ENCODE assay signal across 9 cellular contexts in genomic region chr13:26971990-26972888, GRCh38.
DNase-seq lines count a peak whose midpoint lies in the region; ATAC-seq, FAIRE-seq and TF ChIP-seq lines count a peak whose summit lies in the region.
"Had no signal": no experiment of that assay in that cellular context is flagged by ENCODE, and none has a peak within 500 bp of the region (broad histone marks: within the 10 kb centered on the region; RNA-seq: fewer than 3 reads in every experiment).

No MANE protein-coding gene starts in this region.

- H3K36me3 ChIP-seq in kidney epithelial cell (ENCODE audit: control insufficient read depth, insufficient read depth, low read length) = no peaks in the 10 kb centered on the region

- FAIRE-seq in frontal cortex (lab: Jason Lieb, UNC) = no peak

- DNase-seq in ELF-1 (ENCODE audit: low read depth, low spot score) = peak; percentile 76
- DNase-seq in NCI-H774 (lab: John Stamatoyannopoulos, UW) = peak; percentile 52
- peak; percentile 41 to 55 for DNase-seq in activated T-cell treated with anti-CD3 and anti-CD28 coated beads, Interleukin-2, amount 50 U/mL, for 48 hours
- DNase-seq in kidney epithelial cell (ENCODE audit: low read depth) = no peak
- no peak for DNase-seq in activated effector memory CD4-positive, alpha-beta T cell treated with Interleukin-2 at 50 U/mL for 16 hours
- no peak for DNase-seq in frontal cortex (ENCODE audit: low spot score in 2 of 2)

- no peaks in the 10 kb centered on the region for H3K27me3 ChIP-seq in kidney epithelial cell (ENCODE audit: control insufficient read depth, insufficient read depth, low read length)

- H3K4me3 ChIP-seq in kidney epithelial cell (ENCODE audit: low read depth, low read length) = no peak overlapping the region
- H3K4me3 ChIP-seq: SK-N-MC had no signal

- peak; percentile 78 for TF ChIP-seq CTCF in kidney epithelial cell (IDR thresholded peaks at IDR 0.05; ENCODE audit: insufficient read depth, low read length, poor library complexity, severe bottlenecking)

- ATAC-seq in HG03354 (IDR thresholded peaks at IDR 0.05; ENCODE audit: poor library complexity, severe bottlenecking, unreplicated experiment) (peak; percentile 64), HG03135 (IDR thresholded peaks at IDR 0.05; ENCODE audit: unreplicated experiment) (no peak)

Comparison
In these comparisons a context has a peak if more than half of its experiments do, and no peak if none do; other contexts are left out.
1. DNase-seq: peak in ELF-1 (single experiment), NCI-H774 (single experiment) and activated T-cell treated with anti-CD3 and anti-CD28 coated beads, Interleukin-2, amount 50 U/mL, for 48 hours (2 of 2); none in kidney epithelial cell (single experiment), activated effector memory CD4-positive, alpha-beta T cell treated with Interleukin-2 at 50 U/mL for 16 hours (single experiment) and frontal cortex (0 of 2).